Comparison of ENCODE assay signal across 27 cellular contexts in the genomic region with DNA sequence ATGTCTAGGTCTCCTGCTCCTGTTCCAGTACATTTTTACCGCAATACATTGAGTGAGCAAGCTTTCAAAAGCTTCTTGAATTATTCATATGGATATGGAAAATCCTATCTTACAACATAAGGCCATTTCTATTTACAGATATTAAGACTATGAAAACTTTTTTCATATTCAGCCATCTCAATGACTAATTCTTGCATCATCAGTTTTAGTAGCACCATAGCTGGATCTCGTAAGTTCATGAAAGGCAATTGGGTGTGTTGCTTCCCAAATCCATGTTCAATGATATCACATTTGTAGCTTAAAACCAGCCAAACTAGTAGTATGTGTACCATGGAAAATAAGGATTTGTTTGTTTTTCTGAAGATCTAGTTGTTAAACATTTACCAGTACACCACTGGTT.
DNase-seq lines count a peak whose midpoint lies in the region; ATAC-seq, FAIRE-seq and TF ChIP-seq lines count a peak whose summit lies in the region.
"Had no signal": no experiment of that assay in that cellular context is flagged by ENCODE, and none has a peak within 500 bp of the region (broad histone marks: within the 10 kb centered on the region; RNA-seq: fewer than 3 reads in every experiment).

No MANE protein-coding gene starts in this region.

- no peak overlapping the region for H2BK20ac ChIP-seq in IMR-90 (ENCODE audit: low read depth, low read length)

- no peaks in the 10 kb centered on the region for H3K79me2 ChIP-seq in K562 (ENCODE audit: control insufficient read depth, insufficient read depth, low read length)

- H3K18ac ChIP-seq in IMR-90 (ENCODE audit: low read depth, low read length), result no peak overlapping the region

- H3K9me3 ChIP-seq in A673 (ENCODE audit: low read depth, low read length, poor library complexity, severe bottlenecking) (no peaks in the 10 kb centered on the region), IMR-90 (ENCODE audit: control insufficient read depth, insufficient read depth, low read length) (no peaks in the 10 kb centered on the region), K562 (replicated peaks; ENCODE audit: control insufficient read depth, insufficient read depth, low read depth, low read length) (no peaks in the 10 kb centered on the region), esophagus muscularis mucosa (no peaks in the 10 kb centered on the region)
- H3K9me3 ChIP-seq: Caco-2, SK-N-SH had no signal

- no peak for TF ChIP-seq EP300 in K562 (IDR thresholded peaks at IDR 0.05; ENCODE audit: low read length)
- TF ChIP-seq EP300 in esophagus muscularis mucosa (IDR thresholded peaks at IDR 0.05), result no peak

- dilution Hi-C loops in IMR-90 (cut with HindIII; ENCODE audit: low sequenced_read_pairs, unreplicated experiment), result no loop called here

- no peak for TF ChIP-seq POLR2A in IMR-90 (IDR thresholded peaks at IDR 0.05; ENCODE audit: low read depth, low read length)
- no peak for TF ChIP-seq POLR2A in K562 (conservative IDR thresholded peaks at IDR 0.05)
- no peak for TF ChIP-seq POLR2A in esophagus muscularis mucosa (IDR thresholded peaks at IDR 0.05; ENCODE audit: low read depth)

- no peak for TF ChIP-seq RAD21 in IMR-90 (IDR thresholded peaks at IDR 0.05; ENCODE audit: low read length)
- no peak for TF ChIP-seq RAD21 in K562 (CRISPR knock-in tag; conservative IDR thresholded peaks at IDR 0.05 in 1 of 2, IDR thresholded peaks at IDR 0.05 in 1 of 2)

- no peak for FAIRE-seq in K562 (lab: Jason Lieb, UNC)
- FAIRE-seq: A204.1, GM18507 had no signal

- no peak overlapping the region for H3K4ac ChIP-seq in IMR-90 (ENCODE audit: low read depth, low read length)

- BruUV-seq in A673 (replicated peaks; lab: Mats Ljungman, UMichigan) (no TSS peak), IMR-90 (replicated peaks; lab: Mats Ljungman, UMichigan) (no TSS peak), K562 (replicated peaks; lab: Mats Ljungman, UMichigan) (no TSS peak)

- CTCF ChIA-PET in A673 (lab: Charles Lee), result no interaction called here
- CTCF ChIA-PET in IMR-90 (lab: Yijun Ruan, JAX), result no interaction called here
- CTCF ChIA-PET in K562 (lab: Yijun Ruan, JAX; ENCODE audit: low intra/inter-chr PET ratio), result no interaction called here

- no peaks in the 10 kb centered on the region for H3K79me1 ChIP-seq in IMR-90 (ENCODE audit: low read depth in 1 of 2, low read length in 2 of 2)

- intact Hi-C loops in A673 (cut with micrococcal nuclease; ENCODE audit: unreplicated experiment) (no loop called here), IMR-90 (cut with micrococcal nuclease) (no loop called here), K562 (cut with micrococcal nuclease) (no loop called here), esophagus muscularis mucosa (cut with DNase I) (no loop called here)

- H3K27ac ChIP-seq in A673 (ENCODE audit: low read depth, low read length, poor library complexity, severe bottlenecking) (no peak overlapping the region), IMR-90 (ENCODE audit: insufficient read depth, low read length) (no peak overlapping the region), K562 (ENCODE audit: extremely low read depth, low read depth, low read length) (no peak overlapping the region), esophagus muscularis mucosa (replicated peaks in 1 of 4) (no peak overlapping the region)

- no peak overlapping the region for H4K5ac ChIP-seq in IMR-90 (ENCODE audit: low read depth, low read length)

- DNase-seq in A673 (ENCODE audit: low spot score), result peak; percentile 10
- no peak for DNase-seq in IMR-90
- DNase-seq in K562 (ENCODE audit: extremely low read depth in 1 of 4, low spot score in 3 of 4), result no peak
- DNase-seq in fibroblast of mammary gland (ENCODE audit: low read depth), result peak; percentile 21
- DNase-seq in hypothalamus (lab: John Stamatoyannopoulos, UW), result no peak
- DNase-seq in esophagus muscularis mucosa (ENCODE audit: extremely low spot score), result no peak
- DNase-seq: C1 segment of cervical spinal cord; Caco-2; CD8-positive, alpha-beta T cell; H9; HFFc6; Karpas-422; NCI-H1092 treated with DMSO at 0.1 percent for 48 hours; NCI-H1436; NCI-H187; NCI-H2081 treated with DMSO at 0.1 percent for 48 hours; NCI-H2171; NCI-H226; NCI-H510A; NCI-H69; SK-N-SH; SW 1271 had no signal

- WGBS in IMR-90 (ENCODE audit: extremely low coverage in 2 of 2, insufficient read length in 1 of 2), 2 experiments, result no CpG with 5 or more reads among the region's 2 CpGs
- WGBS in K562 (ENCODE audit: insufficient coverage, low coverage, missing lambda C conversion rate), result 0% methylated on average over 2 of the region's 2 CpGs
- 94% methylated on average over 2 of the region's 2 CpGs for WGBS in esophagus muscularis mucosa

- H2BK15ac ChIP-seq in IMR-90 (ENCODE audit: low read depth, low read length), result no peak overlapping the region

- TF ChIP-seq CTCF in A673 (conservative IDR thresholded peaks at IDR 0.05; ENCODE audit: low read depth, low read length), result no peak
- no peak for TF ChIP-seq CTCF in IMR-90 (conservative IDR thresholded peaks at IDR 0.05; ENCODE audit: low read depth, low read length)
- TF ChIP-seq CTCF in K562 (IDR thresholded peaks at IDR 0.05 in 2 of 3, conservative IDR thresholded peaks at IDR 0.05 in 1 of 3; ENCODE audit: insufficient read depth in 2 of 3, low read depth in 1 of 3, low read length in 3 of 3), result no peak
- TF ChIP-seq CTCF in fibroblast of mammary gland (conservative IDR thresholded peaks at IDR 0.05; ENCODE audit: control insufficient read depth, insufficient read depth, low read depth, low read length), result no peak
- TF ChIP-seq CTCF in esophagus muscularis mucosa (IDR thresholded peaks at IDR 0.05), result no peak

- H3K4me2 ChIP-seq in IMR-90 (ENCODE audit: low read depth, low read length), result no peak overlapping the region
- no peak overlapping the region for H3K4me2 ChIP-seq in K562 (ENCODE audit: insufficient read depth, low read length)
- H3K4me2 ChIP-seq: GM23338, SK-N-SH had no signal

- H2AFZ ChIP-seq in IMR-90 (replicated peaks; ENCODE audit: low read length, poor library complexity), result no peak overlapping the region
- no peak overlapping the region for H2AFZ ChIP-seq in K562 (ENCODE audit: low read depth, low read length)
- H2AFZ ChIP-seq: GM23338 had no signal

- H2BK120ac ChIP-seq in IMR-90 (ENCODE audit: low read depth, low read length), result no peak overlapping the region

- H3K23ac ChIP-seq in IMR-90 (ENCODE audit: low read depth, low read length), result no peak overlapping the region

- in situ Hi-C loops in IMR-90 (cut with MboI; ENCODE audit: low sequenced_read_pairs), result no loop called here
- in situ Hi-C loops in K562 (cut with MboI), result no loop called here

- no peak overlapping the region for H3K4me3 ChIP-seq in A673 (ENCODE audit: low read depth, low read length, poor library complexity, severe bottlenecking)
- no peak overlapping the region for H3K4me3 ChIP-seq in IMR-90 (ENCODE audit: insufficient read depth, low read depth, low read length)
- no peak overlapping the region for H3K4me3 ChIP-seq in K562
- H3K4me3 ChIP-seq in fibroblast of mammary gland (ENCODE audit: control insufficient read depth, low read depth, low read length), result no peak overlapping the region
- no peak overlapping the region for H3K4me3 ChIP-seq in esophagus muscularis mucosa
- H3K4me3 ChIP-seq: GM23338 had no signal

- H3K9me1 ChIP-seq in IMR-90 (ENCODE audit: insufficient read depth, low read length) (no peaks in the 10 kb centered on the region), K562 (ENCODE audit: control insufficient read depth, insufficient read depth, low read length) (no peaks in the 10 kb centered on the region)

- ATAC-seq in IMR-90 (ENCODE audit: low read depth) (no peak), K562 (no peak), GM21786 (IDR thresholded peaks at IDR 0.05; ENCODE audit: unreplicated experiment) (no peak)
- ATAC-seq: CD8-positive, alpha-beta T cell; GM23338; Panc1 had no signal

- no peaks in the 10 kb centered on the region for H4K20me1 ChIP-seq in IMR-90 (ENCODE audit: insufficient read depth, low read length)
- no peaks in the 10 kb centered on the region for H4K20me1 ChIP-seq in K562 (replicated peaks; ENCODE audit: control insufficient read depth, insufficient read depth, low read length)

- H4K8ac ChIP-seq in IMR-90 (ENCODE audit: low read depth in 2 of 2, low read length in 2 of 2), result no peak overlapping the region

- H3K36me3 ChIP-seq in A673 (ENCODE audit: insufficient read depth, low read length, poor library complexity, severe bottlenecking) (no peaks in the 10 kb centered on the region), IMR-90 (ENCODE audit: control insufficient read depth, insufficient read depth, low read length) (no peaks in the 10 kb centered on the region), K562 (ENCODE audit: control insufficient read depth, insufficient read depth, low read length) (no peaks in the 10 kb centered on the region), esophagus muscularis mucosa (no peaks in the 10 kb centered on the region)

- H3K14ac ChIP-seq in IMR-90 (replicated peaks; ENCODE audit: low read depth, low read length), result no peak overlapping the region

- no peak overlapping the region for H2BK5ac ChIP-seq in IMR-90 (ENCODE audit: low read depth, low read length, poor library complexity, severe bottlenecking)

- H2AK9ac ChIP-seq in IMR-90 (replicated peaks; ENCODE audit: low read depth, low read length, poor library complexity), result no peak overlapping the region

- H3K56ac ChIP-seq in IMR-90 (ENCODE audit: extremely low read depth, insufficient read depth, low read length), result no peak overlapping the region

- H3K9ac ChIP-seq in IMR-90 (ENCODE audit: low read depth, low read length) (no peak overlapping the region), K562 (ENCODE audit: insufficient read depth in 1 of 2, low read depth in 2 of 2, low read length in 2 of 2) (no peak overlapping the region)
- H3K9ac ChIP-seq: SK-N-SH had no signal

- H3K27me3 ChIP-seq in A673 (replicated peaks; ENCODE audit: insufficient read depth, low read depth, low read length, poor library complexity) (no peaks in the 10 kb centered on the region), IMR-90 (ENCODE audit: control insufficient read depth, insufficient read depth, low read length) (no peaks in the 10 kb centered on the region), K562 (ENCODE audit: control insufficient read depth in 2 of 2, insufficient read depth in 2 of 2, low read length in 2 of 2) (no peaks in the 10 kb centered on the region), esophagus muscularis mucosa (no peaks in the 10 kb centered on the region)

- POLR2A ChIA-PET in A673 (lab: Charles Lee; ENCODE audit: low non-redundant PET), result no interaction called here
- POLR2A ChIA-PET in IMR-90 (lab: Charles Lee; ENCODE audit: unreplicated experiment), result no interaction called here
- POLR2A ChIA-PET in K562 (lab: Yijun Ruan, JAX), result no interaction called here

- H3K4me1 ChIP-seq in A673 (ENCODE audit: insufficient read depth, low read length, poor library complexity, severe bottlenecking) (peaks cover 13% of the 10 kb centered on the region), IMR-90 (ENCODE audit: control insufficient read depth, insufficient read depth, low read length) (no peaks in the 10 kb centered on the region), K562 (replicated peaks in 1 of 2; ENCODE audit: control insufficient read depth in 2 of 2, insufficient read depth in 2 of 2, low read length in 2 of 2) (no peaks in the 10 kb centered on the region), esophagus muscularis mucosa (no peaks in the 10 kb centered on the region)
- H3K4me1 ChIP-seq: Caco-2 had no signal

- H4K91ac ChIP-seq in IMR-90 (ENCODE audit: insufficient read depth, low read depth, low read length), result no peak overlapping the region

- no peak overlapping the region for H2AK5ac ChIP-seq in IMR-90 (ENCODE audit: low read depth, low read length)

Comparison
In these comparisons a context has a peak if more than half of its experiments do, and no peak if none do; other contexts are left out.
1. DNase-seq: peak in A673 (single experiment) and fibroblast of mammary gland (single experiment); none in IMR-90 (single experiment), K562 (0 of 4), hypothalamus (0 of 51) and esophagus muscularis mucosa (single experiment).